ENCODE assay signal across 8 cellular contexts in genomic region chr2:112187805-112188596, GRCh38. TPM values are rescaled to one million over a fixed set of nuclear protein-coding genes. Genes with fewer than 3 reads are reported as not detected.
A peak's percentile ranks its signal among the peaks of the same experiment; 100 is the strongest.
DNase-seq lines count a peak whose midpoint lies in the region; ATAC-seq and TF ChIP-seq lines count a peak whose summit lies in the region.

No MANE protein-coding gene starts in this region.

- H3K4me3 ChIP-seq in epithelial cell of esophagus (ENCODE audit: low read length) (no peak overlapping the region), H7 (ENCODE audit: insufficient read depth, low read depth, low read length) (no peak overlapping the region)

- no peaks in the 10 kb centered on the region for H3K4me1 Mint-ChIP-seq in type B pancreatic cell (ENCODE audit: unreplicated experiment)

- TF ChIP-seq POLR2A in GM18505 (IDR thresholded peaks at IDR 0.05; ENCODE audit: borderline replicate concordance, extremely low read depth, insufficient read depth, insufficient read length): no peak

- DNase-seq in HK-2 (ENCODE audit: unreplicated experiment): peak; percentile 18
- peak; percentile 56 to 83 for DNase-seq in activated CD4-positive, alpha-beta T cell treated with anti-CD3 and anti-CD28 coated beads, Interleukin-2, amount 50 U/mL, for 24 hours (ENCODE audit: low read depth in 1 of 2, low spot score in 1 of 2)
- DNase-seq in epithelial cell of esophagus (ENCODE audit: low read depth): peak; percentile 71
- DNase-seq in stimulated activated CD4-positive, alpha-beta T cell treated with anti-CD3 and anti-CD28 coated beads, TNF-alpha, amount 100 ng/mL, for 48 hours (ENCODE audit: low read depth in 3 of 3): peak; percentile 52 to 82 (median 70)
- DNase-seq in AML-193 (lab: John Stamatoyannopoulos, UW): no peak
- no peak for DNase-seq in H7
- DNase-seq in type B pancreatic cell (ENCODE audit: extremely low spot score, unreplicated experiment): no peak

- no peak overlapping the region for H3K27ac Mint-ChIP-seq in type B pancreatic cell

- no peak for ATAC-seq in GM18505 (IDR thresholded peaks at IDR 0.05; ENCODE audit: unreplicated experiment)

- H3K36me3 Mint-ChIP-seq in type B pancreatic cell: no peaks in the 10 kb centered on the region

- no peaks in the 10 kb centered on the region for H3K36me3 ChIP-seq in H7 (replicated peaks; ENCODE audit: control insufficient read depth, insufficient read depth, low read length)

- peaks cover 2% of the 10 kb centered on the region for H3K27me3 Mint-ChIP-seq in type B pancreatic cell

- TF ChIP-seq CTCF in epithelial cell of esophagus (IDR thresholded peaks at IDR 0.05; ENCODE audit: insufficient read depth, low read depth, low read length, missing control alignments) (no peak), type B pancreatic cell (conservative IDR thresholded peaks at IDR 0.05) (no peak)

- H3K9me3 Mint-ChIP-seq in type B pancreatic cell: no peaks in the 10 kb centered on the region

- H3K27me3 ChIP-seq in H7 (ENCODE audit: control insufficient read depth, insufficient read depth, low read length): no peaks in the 10 kb centered on the region

- H3K4me3 Mint-ChIP-seq in type B pancreatic cell: no peak overlapping the region

RNA-seq across cellular contexts. Expression of gene FBLN7, which starts 49.8 kb away (rescaled TPM):
- total RNA-seq in H7 (2014; rRNA removed; shearing (Covaris generic)): 0.04 and 0.38 TPM in 2 replicates
- 4.2 and 9.5 TPM in 2 replicates for total RNA-seq in type B pancreatic cell (ENCODE audit: low replicate concordance)

Comparison
In these comparisons a context has a peak if more than half of its experiments do, and no peak if none do; other contexts are left out.
1. DNase-seq: peak in HK-2 (single experiment), activated CD4-positive, alpha-beta T cell treated with anti-CD3 and anti-CD28 coated beads, Interleukin-2, amount 50 U/mL, for 24 hours (2 of 2), epithelial cell of esophagus (single experiment) and stimulated activated CD4-positive, alpha-beta T cell treated with anti-CD3 and anti-CD28 coated beads, TNF-alpha, amount 100 ng/mL, for 48 hours (3 of 3); none in AML-193 (0 of 2), H7 (single experiment) and type B pancreatic cell (single experiment).